17 cellular contexts compared by ENCODE assay signal in the genomic region with DNA sequence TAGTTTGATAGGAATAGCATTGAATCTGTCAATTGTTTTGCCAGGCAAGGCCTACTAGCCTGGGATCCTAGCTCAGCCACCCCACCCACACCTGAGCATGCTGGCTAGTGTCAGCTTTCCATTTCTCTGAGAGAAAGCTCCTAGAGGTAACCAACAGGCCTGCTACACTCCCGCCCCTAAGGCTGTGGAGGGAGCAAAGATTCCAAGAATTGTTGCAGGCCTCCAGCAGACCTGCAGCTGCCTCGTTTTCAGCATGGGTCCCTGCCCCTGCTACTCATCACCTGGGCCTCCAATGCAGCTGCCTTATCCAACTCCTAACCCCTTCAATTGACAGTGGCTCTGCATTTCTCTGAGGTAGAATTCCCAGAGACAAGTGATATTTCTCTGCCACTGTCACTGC.
A peak's percentile ranks its signal among the peaks of the same experiment; 100 is the strongest.
DNase-seq lines count a peak whose midpoint lies in the region; ATAC-seq and TF ChIP-seq lines count a peak whose summit lies in the region.
"Had no signal": no experiment of that assay in that cellular context is flagged by ENCODE, and none has a peak within 500 bp of the region (broad histone marks: within the 10 kb centered on the region; RNA-seq: fewer than 3 reads in every experiment).

No MANE protein-coding gene starts in this region.

- no peaks in the 10 kb centered on the region for H3K23me2 ChIP-seq in H9 (ENCODE audit: insufficient read length, low read depth, low read length, poor library complexity, severe bottlenecking)

- no peak overlapping the region for H3K4ac ChIP-seq in H9 (ENCODE audit: low read depth, low read length)

- no peak for ATAC-seq in GM19452 (IDR thresholded peaks at IDR 0.05; ENCODE audit: unreplicated experiment)
- ATAC-seq: CD8-positive, alpha-beta T cell; K562 had no signal

- no peak overlapping the region for H3K9ac ChIP-seq in H9 (ENCODE audit: extremely low read depth, insufficient read length, low read length)
- H3K9ac ChIP-seq in endodermal cell (ENCODE audit: extremely low read depth, low read length, poor library complexity, severe bottlenecking) = no peak overlapping the region
- H3K9ac ChIP-seq: BLaER1 treated with 17β-estradiol and CSF1 and Interleukin-3, amounts not matched to agents 10 nM and 100 nM had no signal

- H3K9me3 Mint-ChIP-seq in H9 (no peaks in the 10 kb centered on the region), endodermal cell (no peaks in the 10 kb centered on the region), immature natural killer cell (peaks cover 5 to 41% (median 18%) of the 10 kb centered on the region in 6 donors)

- H3K4me1 Mint-ChIP-seq in H9 = peaks cover 0 to 3% of the 10 kb centered on the region in 2 experiments; a peak in 1 of 4 replicates
- peaks cover under 1% of the 10 kb centered on the region for H3K4me1 Mint-ChIP-seq in endodermal cell
- H3K4me1 Mint-ChIP-seq in immature natural killer cell = no peaks in the 10 kb centered on the region
- H3K4me1 Mint-ChIP-seq: B cell had no signal

- H3K36me3 Mint-ChIP-seq in H9 (ENCODE audit: insufficient read depth in 1 of 3, low read depth in 3 of 3) (no peaks in the 10 kb centered on the region), endodermal cell (ENCODE audit: low read depth) (no peaks in the 10 kb centered on the region), immature natural killer cell (no peaks in the 10 kb centered on the region)
- H3K36me3 Mint-ChIP-seq: CD8-positive, alpha-beta T cell had no signal

- no peak overlapping the region for H3K23ac ChIP-seq in H9 (ENCODE audit: insufficient read length, low read depth, low read length)

- H4K5ac ChIP-seq in H9 (ENCODE audit: insufficient read length, low read depth, low read length) = no peak overlapping the region

- WGBS in H9 (ENCODE audit: extremely low coverage, insufficient read length, low lambda C conversion rate) = no CpG with 5 or more reads among the region's 2 CpGs
- WGBS in endodermal cell (ENCODE audit: insufficient coverage in 1 of 2, insufficient read length in 1 of 2), 2 experiments = 25 to 36% methylated on average over 2 of the region's 2 CpGs

- H3K36me3 ChIP-seq in endodermal cell (ENCODE audit: control insufficient read depth, insufficient read depth, low read length) = no peaks in the 10 kb centered on the region
- H3K36me3 ChIP-seq: BLaER1 treated with 17β-estradiol and CSF1 and Interleukin-3, amounts not matched to agents 10 nM and 100 nM; HAP-1 had no signal

- H2AFZ ChIP-seq in H9 (ENCODE audit: low read length) = no peak overlapping the region

- H3K56ac ChIP-seq in H9 (ENCODE audit: insufficient read length, low read depth, low read length) = no peak overlapping the region

- no peak overlapping the region for H4K91ac ChIP-seq in H9 (ENCODE audit: insufficient read length, low read depth, low read length)

- no peak overlapping the region for H3T11ph ChIP-seq in H9 (ENCODE audit: low read length)

- no peak overlapping the region for H3K4me3 ChIP-seq in endodermal cell (ENCODE audit: low read length)
- H3K4me3 ChIP-seq: BLaER1 treated with 17β-estradiol and CSF1 and Interleukin-3, amounts not matched to agents 10 nM and 100 nM; HAP-1; K562 had no signal

- CTCF ChIA-PET in RWPE1 (lab: Yijun Ruan, JAX) = interaction anchor here (0.5 kb wide), 1 partner anchor 611 kb away, joined by 3 read pairs; no protein-coding TSS in a partner anchor

- no peak overlapping the region for H2BK120ac ChIP-seq in H9 (ENCODE audit: low read depth, low read length, poor library complexity, severe bottlenecking)

- DNase-seq in H9 (peak; percentile 46), endodermal cell (peak; percentile 46), islet precursor cell (peak; percentile 83), DMS79 (lab: John Stamatoyannopoulos, UW) (no peak), RWPE1 (ENCODE audit: low spot score) (no peak), immature natural killer cell (no peak)
- DNase-seq: Calu3; CD8-positive, alpha-beta T cell; DND-41; EL; GOT3; IMR-90 had no signal

- no peak overlapping the region for H3K4me2 ChIP-seq in H9 (ENCODE audit: insufficient read depth, insufficient read length, low read length)
- H3K4me2 ChIP-seq: BLaER1 treated with 17β-estradiol and CSF1 and Interleukin-3, amounts not matched to agents 10 nM and 100 nM had no signal

- H2BK5ac ChIP-seq in H9 (ENCODE audit: insufficient read length, low read length) = no peak overlapping the region

- H2BK15ac ChIP-seq in H9 (ENCODE audit: low read depth, low read length) = no peak overlapping the region

- no peaks in the 10 kb centered on the region for H3K27me3 Mint-ChIP-seq in H9 (ENCODE audit: low read depth)
- H3K27me3 Mint-ChIP-seq in endodermal cell (ENCODE audit: insufficient read depth) = no peaks in the 10 kb centered on the region
- no peaks in the 10 kb centered on the region for H3K27me3 Mint-ChIP-seq in immature natural killer cell (ENCODE audit: low read depth in 3 of 3)
- H3K27me3 Mint-ChIP-seq: B cell had no signal

- no peaks in the 10 kb centered on the region for H3K9me3 ChIP-seq in H9 (ENCODE audit: control insufficient read depth, low read depth, low read length)
- no peaks in the 10 kb centered on the region for H3K9me3 ChIP-seq in endodermal cell (ENCODE audit: control insufficient read depth, low read length)
- H3K9me3 ChIP-seq: HAP-1 had no signal

- H3K27ac ChIP-seq in H9 (ENCODE audit: insufficient read length, low read depth, low read length) = no peak overlapping the region
- no peak overlapping the region for H3K27ac ChIP-seq in endodermal cell (ENCODE audit: low read depth, low read length)
- no peak overlapping the region for H3K27ac ChIP-seq in RWPE1
- H3K27ac ChIP-seq: BLaER1 treated with 17β-estradiol and CSF1 and Interleukin-3, amounts not matched to agents 10 nM and 100 nM had no signal

- H2BK20ac ChIP-seq in H9 (ENCODE audit: low read depth, low read length, poor library complexity, severe bottlenecking) = no peak overlapping the region

- H3K18ac ChIP-seq in H9 (ENCODE audit: insufficient read length, low read depth, low read length) = no peak overlapping the region

- H3K4me3 Mint-ChIP-seq in H9 (no peak overlapping the region), endodermal cell (no peak overlapping the region), immature natural killer cell (no peak overlapping the region)
- H3K4me3 Mint-ChIP-seq: B cell; CD8-positive, alpha-beta T cell had no signal

- no peak overlapping the region; a peak in 1 of 7 replicates for H3K27ac Mint-ChIP-seq in H9
- H3K27ac Mint-ChIP-seq in endodermal cell = no peak overlapping the region
- H3K27ac Mint-ChIP-seq in immature natural killer cell = no peak overlapping the region
- H3K27ac Mint-ChIP-seq: B cell; CD8-positive, alpha-beta T cell had no signal

- no peaks in the 10 kb centered on the region for H3K27me3 ChIP-seq in H9 (ENCODE audit: insufficient read depth, low read length)
- H3K27me3 ChIP-seq in endodermal cell (ENCODE audit: control insufficient read depth, insufficient read depth, low read length, poor library complexity, severe bottlenecking) = no peaks in the 10 kb centered on the region
- H3K27me3 ChIP-seq: BLaER1 treated with 17β-estradiol and CSF1 and Interleukin-3, amounts not matched to agents 10 nM and 100 nM had no signal

- H4K20me1 ChIP-seq in H9 (ENCODE audit: control insufficient read depth, insufficient read depth, insufficient read length) = no peaks in the 10 kb centered on the region
- H4K20me1 ChIP-seq: BLaER1 treated with 17β-estradiol and CSF1 and Interleukin-3, amounts not matched to agents 10 nM and 100 nM had no signal

- H3K79me2 ChIP-seq in H9 (ENCODE audit: insufficient read depth, low read length) = no peaks in the 10 kb centered on the region

- no peak overlapping the region for H2BK12ac ChIP-seq in H9 (ENCODE audit: insufficient read length, low read depth, low read length)

- TF ChIP-seq CTCF in H9 (conservative IDR thresholded peaks at IDR 0.05) (no peak), endodermal cell (conservative IDR thresholded peaks at IDR 0.05) (no peak), RWPE1 (conservative IDR thresholded peaks at IDR 0.05; ENCODE audit: low read depth) (no peak)

- H3K4me1 ChIP-seq in H9 (ENCODE audit: insufficient read depth, low read length) = no peaks in the 10 kb centered on the region
- H3K4me1 ChIP-seq in endodermal cell (ENCODE audit: control insufficient read depth, insufficient read depth, low read length) = no peaks in the 10 kb centered on the region
- H3K4me1 ChIP-seq: HAP-1 had no signal

- no peak overlapping the region for H4K8ac ChIP-seq in H9 (replicated peaks; ENCODE audit: insufficient read length, low read depth, low read length)

- POLR2A ChIA-PET in RWPE1 (lab: Yijun Ruan, JAX; ENCODE audit: low non-redundant PET) = no interaction called here

- no peaks in the 10 kb centered on the region for H3K79me1 ChIP-seq in H9 (ENCODE audit: insufficient read depth, low read depth, low read length, poor library complexity, severe bottlenecking)

- H2AK5ac ChIP-seq in H9 (ENCODE audit: insufficient read length, low read length) = no peak overlapping the region

- no peak overlapping the region for H3K14ac ChIP-seq in H9 (ENCODE audit: insufficient read depth, low read length)

Comparison
In these comparisons a context has a peak if more than half of its experiments do, and no peak if none do; other contexts are left out.
1. DNase-seq: peak in H9 (single experiment), endodermal cell (single experiment) and islet precursor cell (single experiment); none in DMS79 (single experiment), RWPE1 (single experiment) and immature natural killer cell (0 of 3).